Comparison of ENCODE assay signal across 11 cellular contexts in genomic region chr19:17765069-17765618, GRCh38. TPM values are rescaled to one million over a fixed set of nuclear protein-coding genes. Genes with fewer than 3 reads are reported as not detected.
DNase-seq lines count a peak whose midpoint lies in the region; ATAC-seq, FAIRE-seq and TF ChIP-seq lines count a peak whose summit lies in the region.
"Had no signal": no experiment of that assay in that cellular context is flagged by ENCODE, and none has a peak within 500 bp of the region (broad histone marks: within the 10 kb centered on the region; RNA-seq: fewer than 3 reads in every experiment).

No MANE protein-coding gene starts in this region.

- TF ChIP-seq POLR2A in A549 (IDR thresholded peaks at IDR 0.05; ENCODE audit: low read length) = no peak

- H3K27me3 ChIP-seq in ascending aorta (no peaks in the 10 kb centered on the region), lung (ENCODE audit: control insufficient read depth, insufficient read depth) (no peaks in the 10 kb centered on the region), H7 (ENCODE audit: control insufficient read depth, insufficient read depth, low read length) (no peaks in the 10 kb centered on the region)

- intact Hi-C loops in ascending aorta (cut with DNase I) = no loop called here

- H3K36me3 ChIP-seq in ascending aorta = no peaks in the 10 kb centered on the region
- H3K36me3 ChIP-seq in lung (ENCODE audit: control insufficient read depth in 2 of 2, insufficient read depth in 2 of 2, low read length in 2 of 2) = no peaks in the 10 kb centered on the region
- H3K36me3 ChIP-seq in H7 (replicated peaks; ENCODE audit: control insufficient read depth, insufficient read depth, low read length) = no peaks in the 10 kb centered on the region

- no peak overlapping the region for H3K4me3 ChIP-seq in A549
- no peak overlapping the region for H3K4me3 ChIP-seq in ascending aorta
- no peak overlapping the region for H3K4me3 ChIP-seq in lung
- H3K4me3 ChIP-seq in H7 (ENCODE audit: insufficient read depth, low read depth, low read length) = no peak overlapping the region

- WGBS in A549 (ENCODE audit: missing lambda C conversion rate) = 12% methylated on average over 12 of the region's 12 CpGs
- 27 to 40% methylated on average over 12 of the region's 12 CpGs for WGBS in lung, 2 donors

- no peak for TF ChIP-seq EP300 in A549 (IDR thresholded peaks at IDR 0.05)

- H3K27ac ChIP-seq in A549 = peak overlapping the region; percentile 71 to 94
- no peak overlapping the region for H3K27ac ChIP-seq in ascending aorta
- peak overlapping the region in 1 of 2 donors; percentile 59 for H3K27ac ChIP-seq in lung (ENCODE audit: low read depth in 1 of 2, low read length in 1 of 2)
- H3K27ac ChIP-seq: C4-2B had no signal

- no peak for FAIRE-seq in A549 (lab: Jason Lieb, UNC)
- FAIRE-seq: endometrium had no signal

- TF ChIP-seq RAD21 in A549 (conservative IDR thresholded peaks at IDR 0.05 in 1 of 2, IDR thresholded peaks at IDR 0.05 in 1 of 2) = no peak

- CTCF ChIA-PET in A549 (lab: Yijun Ruan, JAX) = interaction anchor here (0.6 to 3.3 kb wide), 5 partner anchors 13 to 472 kb away, joined by 3 to 29 read pairs (median 4); partner anchors contain the start of gene FCHO1

- H3K9me3 ChIP-seq in A549 (no peaks in the 10 kb centered on the region), ascending aorta (no peaks in the 10 kb centered on the region), lung (ENCODE audit: control insufficient read depth in 2 of 2, insufficient read depth in 1 of 2, low read length in 1 of 2) (no peaks in the 10 kb centered on the region)

- TF ChIP-seq CTCF in A549 (IDR thresholded peaks at IDR 0.05) (no peak), ascending aorta (IDR thresholded peaks at IDR 0.05) (no peak), lung (IDR thresholded peaks at IDR 0.05; ENCODE audit: control extremely low read depth, extremely low read depth) (no peak)

- ATAC-seq in A549 (peak; percentile 73 to 75), lung (ENCODE audit: insufficient read depth, low FRiP score) (peak; percentile 58), HG02798 (IDR thresholded peaks at IDR 0.05; ENCODE audit: poor library complexity, unreplicated experiment) (no peak), GM21717 (IDR thresholded peaks at IDR 0.05; ENCODE audit: unreplicated experiment) (no peak)

- DNase-seq in A549 (ENCODE audit: low read depth in 1 of 2, low spot score in 1 of 2) = peak; percentile 21 to 92
- peak; percentile 61 for DNase-seq in M059J (ENCODE audit: low read depth)
- DNase-seq in ascending aorta (ENCODE audit: low spot score in 2 of 2) = peak; percentile 54 to 77
- DNase-seq in lung (ENCODE audit: low spot score) = peak; percentile 63
- DNase-seq in NCI-H2107 treated with DMSO at 0.1 percent for 48 hours (lab: John Stamatoyannopoulos, UW; ENCODE audit: unreplicated experiment) = no peak
- DNase-seq in H7 = no peak
- DNase-seq: SHP77 had no signal

- H3K4me2 ChIP-seq in A549 = peak overlapping the region; percentile 16; the same call in 1 of the 3 replicates

- POLR2A ChIA-PET in A549 (lab: Yijun Ruan, JAX) = no interaction called here

- peaks cover 28% of the 10 kb centered on the region for H3K4me1 ChIP-seq in A549
- H3K4me1 ChIP-seq in ascending aorta = no peaks in the 10 kb centered on the region
- H3K4me1 ChIP-seq in lung (ENCODE audit: control insufficient read depth in 2 of 2, insufficient read depth in 2 of 2, low read length in 2 of 2) = peaks cover 0 to 5% of the 10 kb centered on the region in 2 donors

TF ChIP-seq in A549, 52 proteins besides CTCF, POLR2A, EP300 and RAD21 (continues in another document):
- TF ChIP-seq, protein P1, sequence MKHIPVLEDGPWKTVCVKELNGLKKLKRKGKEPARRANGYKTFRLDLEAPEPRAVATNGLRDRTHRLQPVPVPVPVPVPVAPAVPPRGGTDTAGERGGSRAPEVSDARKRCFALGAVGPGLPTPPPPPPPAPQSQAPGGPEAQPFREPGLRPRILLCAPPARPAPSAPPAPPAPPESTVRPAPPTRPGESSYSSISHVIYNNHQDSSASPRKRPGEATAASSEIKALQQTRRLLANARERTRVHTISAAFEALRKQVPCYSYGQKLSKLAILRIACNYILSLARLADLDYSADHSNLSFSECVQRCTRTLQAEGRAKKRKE (CRISPR knock-in tag; IDR thresholded peaks at IDR 0.05; ENCODE audit: low read depth) = 0 out of 2 replicates have a peak, but pooled peaks have one; percentile 22
- TF ChIP-seq POLR2AphosphoS2 (conservative IDR thresholded peaks at IDR 0.05; ENCODE audit: low read length) (no peak), MAX (IDR thresholded peaks at IDR 0.05) (peak; percentile 73), RNF2 (IDR thresholded peaks at IDR 0.05; ENCODE audit: borderline replicate concordance, low read depth) (no peak), NPAS2 (CRISPR knock-in tag; IDR thresholded peaks at IDR 0.05; ENCODE audit: borderline replicate concordance) (no peak), HOXB5 (CRISPR knock-in tag; IDR thresholded peaks at IDR 0.05) (0 out of 2 replicates have a peak, but pooled peaks have one; percentile 29), CBX8 (IDR thresholded peaks at IDR 0.05) (no peak), USF2 (IDR thresholded peaks at IDR 0.05) (no peak), JUNB (IDR thresholded peaks at IDR 0.05) (no peak), HOXB13 (CRISPR knock-in tag; IDR thresholded peaks at IDR 0.05; ENCODE audit: low read depth) (0 out of 2 replicates have a peak, but pooled peaks have one; percentile 40)

RNA-seq across cellular contexts. Expression of gene FCHO1, which starts 13.9 kb away (rescaled TPM):
- polyA plus RNA-seq in A549 (2011; rRNA removed) (1.7 and 2.2 TPM in 2 replicates), A549 (2017; fragmentation: RNase III; extraction: RNeasy Plus Mini Kit Qiagen cat#74134 plus additional on column Dnase treatment) (13.1 to 14.3 TPM (median 13.6 TPM) in 3 replicates), lung (10 to 100 TPM in 1 of 2 donors, 1 to 10 TPM in 1; 3.2 to 10.4 TPM)
- polyA plus RNA-seq in A549 (2012; cell fraction: cytosol; rRNA removed) = 4.2 and 6.1 TPM in 2 replicates
- polyA plus RNA-seq in A549 (2012; cell fraction: nucleus; rRNA removed) = 9.9 and 11.3 TPM in 2 replicates
- polyA minus RNA-seq in A549 (2011; rRNA and poly(A)+ RNA removed) = 3.3 and 4.6 TPM in 2 replicates
- total RNA-seq in M059J (2014; rRNA removed; shearing (Covaris generic)) = 0.20 and 2.1 TPM in 2 replicates
- total RNA-seq in ascending aorta (not detected), lung (1 to 10 TPM; 6.1 to 9.4 TPM)
- total RNA-seq in H7 (2014; rRNA removed; shearing (Covaris generic)) = 21.6 and 21.7 TPM in 2 replicates

RNA-seq across cellular contexts. Expression of gene B3GNT3, which starts 29.8 kb away (rescaled TPM):
- polyA plus RNA-seq in A549 (2011; rRNA removed) (2.7 and 4.8 TPM in 2 replicates), A549 (2017; fragmentation: RNase III; extraction: RNeasy Plus Mini Kit Qiagen cat#74134 plus additional on column Dnase treatment) (1.6 to 2.4 TPM (median 1.8 TPM) in 3 replicates), lung (1 to 10 TPM; 2.0 to 3.0 TPM)
- 0.61 and 0.80 TPM in 2 replicates for polyA plus RNA-seq in A549 (2012; cell fraction: cytosol; rRNA removed)
- 2.0 and 2.8 TPM in 2 replicates for polyA plus RNA-seq in A549 (2012; cell fraction: nucleus; rRNA removed)
- 3.0 and 3.3 TPM in 2 replicates for polyA minus RNA-seq in A549 (2011; rRNA and poly(A)+ RNA removed)
- 0.20 TPM in 1 of 2 replicates, not detected in the other for total RNA-seq in M059J (2014; rRNA removed; shearing (Covaris generic))
- total RNA-seq in ascending aorta (0.64 TPM), lung (1 to 10 TPM in 1 of 2 donors, under 1 TPM in 1; 1.00 to 2.0 TPM)
- 0.73 and 1.7 TPM in 2 replicates for total RNA-seq in H7 (2014; rRNA removed; shearing (Covaris generic))

RNA-seq across cellular contexts. Expression of gene MAP1S, which starts 45.9 kb away (rescaled TPM):
- 8.3 and 10.6 TPM in 2 replicates for polyA plus RNA-seq in A549 (2011; rRNA removed)
- polyA plus RNA-seq in A549 (2012; cell fraction: cytosol; rRNA removed) = 29.2 and 30.3 TPM in 2 replicates
- polyA plus RNA-seq in A549 (2012; cell fraction: nucleus; rRNA removed) = 56.0 and 85.3 TPM in 2 replicates
- polyA plus RNA-seq in A549 (2017; fragmentation: RNase III; extraction: RNeasy Plus Mini Kit Qiagen cat#74134 plus additional on column Dnase treatment) = 23.2 to 26.9 TPM (median 26.4 TPM) in 3 replicates
- polyA minus RNA-seq in A549 (2011; rRNA and poly(A)+ RNA removed) = 19.2 and 23.6 TPM in 2 replicates
- total RNA-seq in M059J (2014; rRNA removed; shearing (Covaris generic)) = 16.8 and 17.0 TPM in 2 replicates
- total RNA-seq in ascending aorta = 111 TPM
- total RNA-seq in lung = 10 to 100 TPM; 36.3 to 71.1 TPM
- 10 to 100 TPM; 32.1 to 40.6 TPM for polyA plus RNA-seq in lung
- 27.1 and 28.0 TPM in 2 replicates for total RNA-seq in H7 (2014; rRNA removed; shearing (Covaris generic))

RNA-seq across cellular contexts. Expression of gene INSL3, which starts 56.2 kb away (rescaled TPM):
- polyA plus RNA-seq in A549 (2011; rRNA removed) = 0.27 and 1.2 TPM in 2 replicates
- 0.13 and 0.49 TPM in 2 replicates for polyA plus RNA-seq in A549 (2012; cell fraction: cytosol; rRNA removed)
- polyA plus RNA-seq in A549 (2012; cell fraction: nucleus; rRNA removed) = 0.58 TPM in 1 of 2 replicates, not detected in the other
- 0.25 to 0.32 TPM (median 0.28 TPM) in 3 replicates for polyA plus RNA-seq in A549 (2017; fragmentation: RNase III; extraction: RNeasy Plus Mini Kit Qiagen cat#74134 plus additional on column Dnase treatment)
- polyA minus RNA-seq in A549 (2011; rRNA and poly(A)+ RNA removed) = 1.5 TPM in 1 of 2 replicates, not detected in the other
- not detected in 2 replicates for total RNA-seq in M059J (2014; rRNA removed; shearing (Covaris generic))
- total RNA-seq in ascending aorta = not detected
- total RNA-seq in lung = not detected
- polyA plus RNA-seq in lung = 1 to 10 TPM in 1 of 2 donors, not detected in 1; 1.5 TPM
- total RNA-seq in H7 (2014; rRNA removed; shearing (Covaris generic)) = 0.33 TPM in 1 of 2 replicates, not detected in the other

Comparison
In these comparisons a context has a peak if more than half of its experiments do, and no peak if none do; other contexts are left out.
1. ATAC-seq: peak in A549 (2 of 2) and lung (single experiment); none in HG02798 (single experiment) and GM21717 (single experiment).
2. DNase-seq: peak in A549 (2 of 2), M059J (single experiment), ascending aorta (2 of 2) and lung (single experiment); none in NCI-H2107 treated with DMSO at 0.1 percent for 48 hours (single experiment) and H7 (single experiment).
3. H3K27ac ChIP-seq: peak in A549 (2 of 2); none in ascending aorta (0 of 2).